ENCODE assay signal across 1 cellular context in genomic region chr1:116826818-116827606, GRCh38.
A peak's percentile ranks its signal among the peaks of the same experiment; 100 is the strongest.
TF ChIP-seq lines count a peak whose summit lies in the region.

No MANE protein-coding gene starts in this region.

TF ChIP-seq in K562, 482 proteins besides CTCF, POLR2A, EP300 and RAD21 (continued from another document and continues in another):
- TF ChIP-seq HNRNPH1 (optimal IDR thresholded peaks at IDR 0.05; ENCODE audit: low read depth, low read length) = no peak
- no peak for TF ChIP-seq ZNF785 (CRISPR knock-in tag; IDR thresholded peaks at IDR 0.05)
- no peak for TF ChIP-seq SP2 (IDR thresholded peaks at IDR 0.05; ENCODE audit: extremely low read depth, low read depth, low read length, poor library complexity, severe bottlenecking)
- TF ChIP-seq GTF2F1 (IDR thresholded peaks at IDR 0.05; ENCODE audit: low read depth, low read length) = 0 out of 2 replicates have a peak, but pooled peaks have one; percentile 26
- no peak for TF ChIP-seq XRCC4 (IDR thresholded peaks at IDR 0.05; ENCODE audit: extremely low read depth, insufficient read depth, insufficient read length)
- peak; percentile 99 for TF ChIP-seq FOSL1 (tag; conservative IDR thresholded peaks at IDR 0.05)
- TF ChIP-seq ZNF175 (CRISPR knock-in tag; IDR thresholded peaks at IDR 0.05; ENCODE audit: low read depth) = peak; percentile 87
- TF ChIP-seq RREB1 (CRISPR knock-in tag; IDR thresholded peaks at IDR 0.05) = no peak; the same call in 1 of the 2 replicates
- TF ChIP-seq MBD2 (IDR thresholded peaks at IDR 0.05; ENCODE audit: borderline replicate concordance, low read depth) = peak; percentile 61; the same call in 1 of the 2 replicates
- no peak for TF ChIP-seq RBM15 (IDR thresholded peaks at IDR 0.05; ENCODE audit: insufficient read depth, low read length)
- TF ChIP-seq SNIP1 (IDR thresholded peaks at IDR 0.05; ENCODE audit: low read depth) = no peak
- no peak for TF ChIP-seq STAG1 (CRISPR knock-in tag; IDR thresholded peaks at IDR 0.05; ENCODE audit: borderline replicate concordance)
- no peak for TF ChIP-seq ZNF124 (CRISPR knock-in tag; IDR thresholded peaks at IDR 0.05)
- TF ChIP-seq BRCA1 (IDR thresholded peaks at IDR 0.05) = no peak
- TF ChIP-seq BRCA1 (CRISPR knock-in tag; IDR thresholded peaks at IDR 0.05) = no peak
- peak; percentile 72; the same call in 1 of the 2 replicates for TF ChIP-seq MTA1 (IDR thresholded peaks at IDR 0.05; ENCODE audit: borderline replicate concordance)
- TF ChIP-seq, protein P1, sequence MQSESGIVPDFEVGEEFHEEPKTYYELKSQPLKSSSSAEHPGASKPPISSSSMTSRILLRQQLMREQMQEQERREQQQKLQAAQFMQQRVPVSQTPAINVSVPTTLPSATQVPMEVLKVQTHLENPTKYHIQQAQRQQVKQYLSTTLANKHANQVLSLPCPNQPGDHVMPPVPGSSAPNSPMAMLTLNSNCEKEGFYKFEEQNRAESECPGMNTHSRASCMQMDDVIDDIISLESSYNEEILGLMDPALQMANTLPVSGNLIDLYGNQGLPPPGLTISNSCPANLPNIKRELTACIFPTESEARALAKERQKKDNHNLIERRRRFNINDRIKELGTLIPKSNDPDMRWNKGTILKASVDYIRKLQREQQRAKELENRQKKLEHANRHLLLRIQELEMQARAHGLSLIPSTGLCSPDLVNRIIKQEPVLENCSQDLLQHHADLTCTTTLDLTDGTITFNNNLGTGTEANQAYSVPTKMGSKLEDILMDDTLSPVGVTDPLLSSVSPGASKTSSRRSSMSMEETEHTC (IDR thresholded peaks at IDR 0.05) = peak; percentile 66; the same call in 1 of the 2 replicates
- no peak for TF ChIP-seq USF2 (CRISPR knock-in tag; IDR thresholded peaks at IDR 0.05)
- TF ChIP-seq, protein P2, sequence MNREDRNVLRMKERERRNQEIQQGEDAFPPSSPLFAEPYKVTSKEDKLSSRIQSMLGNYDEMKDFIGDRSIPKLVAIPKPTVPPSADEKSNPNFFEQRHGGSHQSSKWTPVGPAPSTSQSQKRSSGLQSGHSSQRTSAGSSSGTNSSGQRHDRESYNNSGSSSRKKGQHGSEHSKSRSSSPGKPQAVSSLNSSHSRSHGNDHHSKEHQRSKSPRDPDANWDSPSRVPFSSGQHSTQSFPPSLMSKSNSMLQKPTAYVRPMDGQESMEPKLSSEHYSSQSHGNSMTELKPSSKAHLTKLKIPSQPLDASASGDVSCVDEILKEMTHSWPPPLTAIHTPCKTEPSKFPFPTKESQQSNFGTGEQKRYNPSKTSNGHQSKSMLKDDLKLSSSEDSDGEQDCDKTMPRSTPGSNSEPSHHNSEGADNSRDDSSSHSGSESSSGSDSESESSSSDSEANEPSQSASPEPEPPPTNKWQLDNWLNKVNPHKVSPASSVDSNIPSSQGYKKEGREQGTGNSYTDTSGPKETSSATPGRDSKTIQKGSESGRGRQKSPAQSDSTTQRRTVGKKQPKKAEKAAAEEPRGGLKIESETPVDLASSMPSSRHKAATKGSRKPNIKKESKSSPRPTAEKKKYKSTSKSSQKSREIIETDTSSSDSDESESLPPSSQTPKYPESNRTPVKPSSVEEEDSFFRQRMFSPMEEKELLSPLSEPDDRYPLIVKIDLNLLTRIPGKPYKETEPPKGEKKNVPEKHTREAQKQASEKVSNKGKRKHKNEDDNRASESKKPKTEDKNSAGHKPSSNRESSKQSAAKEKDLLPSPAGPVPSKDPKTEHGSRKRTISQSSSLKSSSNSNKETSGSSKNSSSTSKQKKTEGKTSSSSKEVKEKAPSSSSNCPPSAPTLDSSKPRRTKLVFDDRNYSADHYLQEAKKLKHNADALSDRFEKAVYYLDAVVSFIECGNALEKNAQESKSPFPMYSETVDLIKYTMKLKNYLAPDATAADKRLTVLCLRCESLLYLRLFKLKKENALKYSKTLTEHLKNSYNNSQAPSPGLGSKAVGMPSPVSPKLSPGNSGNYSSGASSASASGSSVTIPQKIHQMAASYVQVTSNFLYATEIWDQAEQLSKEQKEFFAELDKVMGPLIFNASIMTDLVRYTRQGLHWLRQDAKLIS (CRISPR knock-in tag; IDR thresholded peaks at IDR 0.05) = no peak
- TF ChIP-seq WHSC1 (IDR thresholded peaks at IDR 0.05; ENCODE audit: low read length) = no peak
- TF ChIP-seq TFAM (CRISPR knock-in tag; conservative IDR thresholded peaks at IDR 0.05) = no peak
- no peak; the same call in 1 of the 2 replicates for TF ChIP-seq GATAD2A (IDR thresholded peaks at IDR 0.05)
- TF ChIP-seq ZNF311 (CRISPR knock-in tag; IDR thresholded peaks at IDR 0.05) = no peak
- peak; percentile 41; the same call in 1 of the 2 replicates for TF ChIP-seq NFE2L1 (tag; IDR thresholded peaks at IDR 0.05; ENCODE audit: borderline replicate concordance, low read depth)
- TF ChIP-seq ZBTB17 (CRISPR knock-in tag; IDR thresholded peaks at IDR 0.05) = peak; percentile 70
- 0 out of 2 replicates have a peak, but pooled peaks have one; percentile 23 for TF ChIP-seq XRCC5 (IDR thresholded peaks at IDR 0.05; ENCODE audit: low read depth, low read length)
- TF ChIP-seq PCBP1 (IDR thresholded peaks at IDR 0.05; ENCODE audit: low read depth, low read length, poor library complexity, severe bottlenecking) = no peak
- TF ChIP-seq TCFL5 (CRISPR knock-in tag; conservative IDR thresholded peaks at IDR 0.05) = peak; percentile 71; the same call in 1 of the 2 replicates
- no peak; the same call in 1 of the 2 replicates for TF ChIP-seq MYBL2 (IDR thresholded peaks at IDR 0.05; ENCODE audit: low read depth)
- TF ChIP-seq MYBL2 (CRISPR knock-in tag; IDR thresholded peaks at IDR 0.05; ENCODE audit: borderline replicate concordance) = no peak
- 0 out of 2 replicates have a peak, but pooled peaks have one; percentile 67 for TF ChIP-seq MTA3 (IDR thresholded peaks at IDR 0.05; ENCODE audit: borderline replicate concordance)
- 0 out of 2 replicates have a peak, but pooled peaks have one; percentile 9 for TF ChIP-seq CC2D1A (IDR thresholded peaks at IDR 0.05)
- TF ChIP-seq ESRRA (IDR thresholded peaks at IDR 0.05; ENCODE audit: borderline replicate concordance, low read depth) = peak; percentile 26; the same call in 1 of the 2 replicates
- TF ChIP-seq ZFP1 (CRISPR knock-in tag; IDR thresholded peaks at IDR 0.05) = no peak
- TF ChIP-seq BCOR (IDR thresholded peaks at IDR 0.05) = 0 out of 2 replicates have a peak, but pooled peaks have one; percentile 20
- TF ChIP-seq, protein P3, sequence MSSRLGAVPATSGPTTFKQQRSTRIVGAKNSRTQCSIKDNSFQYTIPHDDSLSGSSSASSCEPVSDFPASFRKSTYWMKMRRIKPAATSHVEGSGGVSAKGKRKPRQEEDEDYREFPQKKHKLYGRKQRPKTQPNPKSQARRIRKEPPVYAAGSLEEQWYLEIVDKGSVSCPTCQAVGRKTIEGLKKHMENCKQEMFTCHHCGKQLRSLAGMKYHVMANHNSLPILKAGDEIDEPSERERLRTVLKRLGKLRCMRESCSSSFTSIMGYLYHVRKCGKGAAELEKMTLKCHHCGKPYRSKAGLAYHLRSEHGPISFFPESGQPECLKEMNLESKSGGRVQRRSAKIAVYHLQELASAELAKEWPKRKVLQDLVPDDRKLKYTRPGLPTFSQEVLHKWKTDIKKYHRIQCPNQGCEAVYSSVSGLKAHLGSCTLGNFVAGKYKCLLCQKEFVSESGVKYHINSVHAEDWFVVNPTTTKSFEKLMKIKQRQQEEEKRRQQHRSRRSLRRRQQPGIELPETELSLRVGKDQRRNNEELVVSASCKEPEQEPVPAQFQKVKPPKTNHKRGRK (tag; IDR thresholded peaks at IDR 0.05) = no peak
- TF ChIP-seq SREBF1 (IDR thresholded peaks at IDR 0.05; ENCODE audit: borderline replicate concordance, low read depth, low read length) = no peak
- TF ChIP-seq, protein P4, sequence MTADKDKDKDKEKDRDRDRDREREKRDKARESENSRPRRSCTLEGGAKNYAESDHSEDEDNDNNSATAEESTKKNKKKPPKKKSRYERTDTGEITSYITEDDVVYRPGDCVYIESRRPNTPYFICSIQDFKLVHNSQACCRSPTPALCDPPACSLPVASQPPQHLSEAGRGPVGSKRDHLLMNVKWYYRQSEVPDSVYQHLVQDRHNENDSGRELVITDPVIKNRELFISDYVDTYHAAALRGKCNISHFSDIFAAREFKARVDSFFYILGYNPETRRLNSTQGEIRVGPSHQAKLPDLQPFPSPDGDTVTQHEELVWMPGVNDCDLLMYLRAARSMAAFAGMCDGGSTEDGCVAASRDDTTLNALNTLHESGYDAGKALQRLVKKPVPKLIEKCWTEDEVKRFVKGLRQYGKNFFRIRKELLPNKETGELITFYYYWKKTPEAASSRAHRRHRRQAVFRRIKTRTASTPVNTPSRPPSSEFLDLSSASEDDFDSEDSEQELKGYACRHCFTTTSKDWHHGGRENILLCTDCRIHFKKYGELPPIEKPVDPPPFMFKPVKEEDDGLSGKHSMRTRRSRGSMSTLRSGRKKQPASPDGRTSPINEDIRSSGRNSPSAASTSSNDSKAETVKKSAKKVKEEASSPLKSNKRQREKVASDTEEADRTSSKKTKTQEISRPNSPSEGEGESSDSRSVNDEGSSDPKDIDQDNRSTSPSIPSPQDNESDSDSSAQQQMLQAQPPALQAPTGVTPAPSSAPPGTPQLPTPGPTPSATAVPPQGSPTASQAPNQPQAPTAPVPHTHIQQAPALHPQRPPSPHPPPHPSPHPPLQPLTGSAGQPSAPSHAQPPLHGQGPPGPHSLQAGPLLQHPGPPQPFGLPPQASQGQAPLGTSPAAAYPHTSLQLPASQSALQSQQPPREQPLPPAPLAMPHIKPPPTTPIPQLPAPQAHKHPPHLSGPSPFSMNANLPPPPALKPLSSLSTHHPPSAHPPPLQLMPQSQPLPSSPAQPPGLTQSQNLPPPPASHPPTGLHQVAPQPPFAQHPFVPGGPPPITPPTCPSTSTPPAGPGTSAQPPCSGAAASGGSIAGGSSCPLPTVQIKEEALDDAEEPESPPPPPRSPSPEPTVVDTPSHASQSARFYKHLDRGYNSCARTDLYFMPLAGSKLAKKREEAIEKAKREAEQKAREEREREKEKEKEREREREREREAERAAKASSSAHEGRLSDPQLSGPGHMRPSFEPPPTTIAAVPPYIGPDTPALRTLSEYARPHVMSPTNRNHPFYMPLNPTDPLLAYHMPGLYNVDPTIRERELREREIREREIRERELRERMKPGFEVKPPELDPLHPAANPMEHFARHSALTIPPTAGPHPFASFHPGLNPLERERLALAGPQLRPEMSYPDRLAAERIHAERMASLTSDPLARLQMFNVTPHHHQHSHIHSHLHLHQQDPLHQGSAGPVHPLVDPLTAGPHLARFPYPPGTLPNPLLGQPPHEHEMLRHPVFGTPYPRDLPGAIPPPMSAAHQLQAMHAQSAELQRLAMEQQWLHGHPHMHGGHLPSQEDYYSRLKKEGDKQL (CRISPR knock-in tag; IDR thresholded peaks at IDR 0.05; ENCODE audit: borderline replicate concordance) = no peak
- peak; percentile 74 for TF ChIP-seq BRD9 (IDR thresholded peaks at IDR 0.05; ENCODE audit: low read depth, partially characterized antibody)
